In genomic region chr14:75275598-75275997, GRCh38 we compare ENCODE assay signal across 15 cellular contexts. TPM values are rescaled to one million over a fixed set of nuclear protein-coding genes. Genes with fewer than 3 reads are reported as not detected.
A peak's percentile ranks its signal among the peaks of the same experiment; 100 is the strongest.
DNase-seq lines count a peak whose midpoint lies in the region; ATAC-seq and TF ChIP-seq lines count a peak whose summit lies in the region.
"Had no signal": no experiment of that assay in that cellular context is flagged by ENCODE, and none has a peak within 500 bp of the region (broad histone marks: within the 10 kb centered on the region; RNA-seq: fewer than 3 reads in every experiment).

No MANE protein-coding gene starts in this region.

- intact Hi-C loops in dorsolateral prefrontal cortex (cut with DNase I) (loop anchor here (5.0 kb wide), 3 partner anchors 38 to 133 kb away; partner anchors contain the start of gene TMED10 (in 2 of the 2)), thyroid gland (cut with DNase I) (no loop called here)

- peak overlapping the region in 2 of 3 experiments; percentile 55 to 57 for H3K4me3 Mint-ChIP-seq in nephron

- peaks cover 52% of the 10 kb centered on the region for H3K4me1 Mint-ChIP-seq in nephron

- 47 to 91% methylated on average over 2 of the region's 2 CpGs for WGBS in thyroid gland, 2 donors

- peaks cover 36% of the 10 kb centered on the region for H3K27me3 Mint-ChIP-seq in nephron (ENCODE audit: low read depth)

- TF ChIP-seq POLR2A in Peyer's patch (IDR thresholded peaks at IDR 0.05), result no peak
- TF ChIP-seq POLR2A in thyroid gland (IDR thresholded peaks at IDR 0.05), result no peak

- H3K27ac ChIP-seq in Peyer's patch (peak overlapping the region; percentile 11 to 99 (median 60)), dorsolateral prefrontal cortex (peak overlapping the region in 46 of 59 donors; percentile 12 to 100 (median 99)), thyroid gland (peak overlapping the region in 2 of 3 donors; percentile 100)

- TF ChIP-seq CTCF in Peyer's patch (IDR thresholded peaks at IDR 0.05) (no peak), dorsolateral prefrontal cortex (IDR thresholded peaks at IDR 0.05 in 54 of 56, conservative IDR thresholded peaks at IDR 0.05 in 2 of 56; ENCODE audit: low read depth in 1 of 56, partially characterized antibody in 56 of 56) (no peak), nephron (IDR thresholded peaks at IDR 0.05; ENCODE audit: unreplicated experiment in 3 of 3) (no peak), thyroid gland (IDR thresholded peaks at IDR 0.05) (no peak), BE2C (IDR thresholded peaks at IDR 0.05; ENCODE audit: low read depth, low read length) (no peak)

- no peaks in the 10 kb centered on the region for H3K9me3 Mint-ChIP-seq in nephron
- H3K9me3 Mint-ChIP-seq: activated T-helper 17 cell treated with anti-CD3 and anti-CD28 coated beads, Interleukin-2, amount 50 U/mL, for 72 hours had no signal

- H3K4me1 ChIP-seq in Peyer's patch, result peaks cover 13 to 26% (median 16%) of the 10 kb centered on the region in 4 donors
- peaks cover 32 to 47% of the 10 kb centered on the region in 2 donors for H3K4me1 ChIP-seq in thyroid gland
- 0 out of 2 replicates have a peak, but pooled peaks cover 2% of the 10 kb centered on the region for H3K4me1 ChIP-seq in BE2C

- H3K4me3 ChIP-seq in Peyer's patch, result no peak overlapping the region
- H3K4me3 ChIP-seq in dorsolateral prefrontal cortex, result no peak overlapping the region
- no peak overlapping the region for H3K4me3 ChIP-seq in thyroid gland (replicated peaks in 1 of 3)
- H3K4me3 ChIP-seq in BE2C (ENCODE audit: low read depth, low read length), result no peak overlapping the region
- H3K4me3 ChIP-seq: body of pancreas, hepatocyte had no signal

- no peak for ATAC-seq in GM19328 (IDR thresholded peaks at IDR 0.05; ENCODE audit: unreplicated experiment)
- ATAC-seq in GM21526 (IDR thresholded peaks at IDR 0.05; ENCODE audit: low FRiP score, unreplicated experiment), result no peak
- ATAC-seq: activated T-helper 17 cell treated with anti-CD3 and anti-CD28 coated beads, Interleukin-2, amount 50 U/mL, for 72 hours; body of pancreas had no signal

- H3K9me3 ChIP-seq in Peyer's patch (no peaks in the 10 kb centered on the region), thyroid gland (no peaks in the 10 kb centered on the region), BE2C (no peaks in the 10 kb centered on the region)
- H3K9me3 ChIP-seq: body of pancreas had no signal

- peaks cover 0 to 16% (median 0%) of the 10 kb centered on the region in 3 donors for H3K36me3 ChIP-seq in Peyer's patch
- peaks cover 3 to 18% of the 10 kb centered on the region in 2 donors for H3K36me3 ChIP-seq in thyroid gland
- no peaks in the 10 kb centered on the region for H3K36me3 ChIP-seq in BE2C

- no peak for DNase-seq in Peyer's patch
- no peak for DNase-seq in dorsolateral prefrontal cortex
- no peak for DNase-seq in thyroid gland
- DNase-seq in BE2C, result no peak
- DNase-seq: CD4-positive, CD25-positive, alpha-beta regulatory T cell; NCI-H1930; NCI-H526 treated with DMSO at 0.1 percent for 48 hours; stimulated activated CD4-positive, alpha-beta T cell treated with anti-CD3 and anti-CD28 coated beads, Interleukin-2, amount 100 ng/mL, for 48 hours; T-helper 9 cell had no signal

- H3K27me3 ChIP-seq in Peyer's patch (no peaks in the 10 kb centered on the region), dorsolateral prefrontal cortex (no peaks in the 10 kb centered on the region), thyroid gland (no peaks in the 10 kb centered on the region), BE2C (no peaks in the 10 kb centered on the region)
- H3K27me3 ChIP-seq: body of pancreas, hepatocyte had no signal

- H3K36me3 Mint-ChIP-seq in nephron (ENCODE audit: low read depth), result peaks cover 9% of the 10 kb centered on the region

- H3K27ac Mint-ChIP-seq in nephron, result peak overlapping the region in 2 of 3 experiments; percentile 21 to 71
- H3K27ac Mint-ChIP-seq: activated T-helper 17 cell treated with anti-CD3 and anti-CD28 coated beads, Interleukin-2, amount 50 U/mL, for 72 hours had no signal

RNA-seq across cellular contexts. Expression of gene FOS, which starts 3.0 kb away (rescaled TPM):
- total RNA-seq in Peyer's patch, result 1,000 to 10,000 TPM in 1 of 4 donors, 100 to 1,000 TPM in 3; 267 to 2,466 (median 503) TPM
- total RNA-seq in dorsolateral prefrontal cortex, result 100 to 1,000 TPM in 38 of 120 experiments, 10 to 100 TPM in 81, 1 to 10 TPM in 1; 7.4 to 738 (median 68.8) TPM
- total RNA-seq in thyroid gland, result 100 to 1,000 TPM in 2 of 4 donors, 10 to 100 TPM in 2; 32.1 to 239 (median 121) TPM
- 5.2 TPM for polyA plus RNA-seq in BE2C (2012; ENCODE audit: insufficient read depth, insufficient read length, low read depth)
